Comparison of ENCODE assay signal across 18 cellular contexts in the genomic region with DNA sequence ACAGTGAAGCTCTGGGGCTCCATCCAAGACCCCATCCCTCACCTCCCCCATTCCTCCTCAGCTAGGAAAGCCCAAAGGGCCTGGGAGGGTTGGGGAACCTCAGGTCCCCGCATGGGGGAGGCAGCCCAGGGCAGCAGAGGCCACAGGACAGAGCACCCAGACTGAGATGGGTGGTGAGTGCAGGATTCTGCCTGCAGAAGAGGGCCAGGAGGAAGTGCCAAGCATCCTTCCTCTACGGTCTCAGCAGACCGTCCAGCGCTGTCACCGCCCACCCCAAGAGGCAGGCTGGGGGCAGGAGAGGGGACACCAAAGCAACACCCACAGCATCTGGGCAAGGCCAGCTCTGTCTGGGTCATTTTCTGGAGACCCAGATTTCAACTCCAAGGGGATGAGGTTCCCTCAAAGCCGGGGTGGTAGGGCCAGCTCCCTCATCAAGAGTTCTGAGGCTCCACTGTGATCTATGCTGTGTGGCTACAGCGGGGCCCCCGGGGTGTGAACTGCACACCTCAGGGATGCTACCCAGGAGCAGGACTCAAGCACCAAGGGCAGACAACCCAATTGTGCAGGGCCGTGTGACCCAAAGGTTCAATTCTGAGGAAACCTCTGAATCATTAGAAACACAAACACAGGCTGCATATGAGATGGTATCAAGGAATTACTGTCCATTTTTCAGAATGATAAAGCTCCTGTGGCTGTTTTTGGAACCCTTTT. TPM values are rescaled to one million over a fixed set of nuclear protein-coding genes. Genes with fewer than 3 reads are reported as not detected.
DNase-seq lines count a peak whose midpoint lies in the region; ATAC-seq, FAIRE-seq and TF ChIP-seq lines count a peak whose summit lies in the region.
"Had no signal": no experiment of that assay in that cellular context is flagged by ENCODE, and none has a peak within 500 bp of the region (broad histone marks: within the 10 kb centered on the region; RNA-seq: fewer than 3 reads in every experiment).

No MANE protein-coding gene starts in this region.

- ATAC-seq in PC-3, result no peak
- ATAC-seq: left colon; naive thymus-derived CD4-positive, alpha-beta T cell had no signal

- H3K9ac ChIP-seq in fibroblast of lung (ENCODE audit: insufficient read depth, low read length) (no peak overlapping the region), PC-3 (ENCODE audit: low read length) (no peak overlapping the region)

- no peak overlapping the region for H2AFZ ChIP-seq in fibroblast of lung (ENCODE audit: low read length)
- H2AFZ ChIP-seq in PC-3 (ENCODE audit: low read length), result no peak overlapping the region

- H3K27me3 Mint-ChIP-seq in HFFc6 (ENCODE audit: insufficient read depth), result peaks cover 14% of the 10 kb centered on the region
- no peaks in the 10 kb centered on the region for H3K27me3 Mint-ChIP-seq in osteocyte (ENCODE audit: unreplicated experiment)

- intact Hi-C loops in thyroid gland (cut with DNase I) (no loop called here), PC-3 (cut with micrococcal nuclease) (no loop called here)

- no peak overlapping the region for H3K4me2 ChIP-seq in fibroblast of lung (ENCODE audit: extremely low read depth, insufficient read depth, low read length)
- no peak overlapping the region for H3K4me2 ChIP-seq in PC-3 (ENCODE audit: low read length)

- TF ChIP-seq CTCF in HFFc6 (IDR thresholded peaks at IDR 0.05) (no peak), fibroblast of lung (conservative IDR thresholded peaks at IDR 0.05 in 1 of 2, IDR thresholded peaks at IDR 0.05 in 1 of 2; ENCODE audit: low read depth in 1 of 2, low read length in 2 of 2) (no peak), osteocyte (IDR thresholded peaks at IDR 0.05) (no peak), thyroid gland (IDR thresholded peaks at IDR 0.05) (no peak), PC-3 (conservative IDR thresholded peaks at IDR 0.05; ENCODE audit: low read depth, low read length) (no peak)

- H3K4me3 ChIP-seq in fibroblast of lung (replicated peaks in 1 of 4; ENCODE audit: control extremely low read depth in 1 of 4, insufficient read depth in 1 of 4, low read depth in 3 of 4, low read length in 4 of 4) (no peak overlapping the region), thyroid gland (replicated peaks in 1 of 3) (no peak overlapping the region), PC-3 (ENCODE audit: low read length) (no peak overlapping the region)

- no peak overlapping the region for H3K27ac Mint-ChIP-seq in HFFc6
- H3K27ac Mint-ChIP-seq in osteocyte (ENCODE audit: unreplicated experiment), result no peak overlapping the region
- H3K27ac Mint-ChIP-seq: naive thymus-derived CD4-positive, alpha-beta T cell had no signal

- no peaks in the 10 kb centered on the region for H3K79me2 ChIP-seq in fibroblast of lung (ENCODE audit: control insufficient read depth, insufficient read depth, low read length)
- H3K79me2 ChIP-seq in PC-3 (ENCODE audit: low read length), result no peaks in the 10 kb centered on the region

- H3K9me2 ChIP-seq in PC-3 (replicated peaks; ENCODE audit: low read length), result no peaks in the 10 kb centered on the region

- 85 to 100% methylated on average over 3 to 9 of the region's 9 CpGs for WGBS in thyroid gland, 2 donors

- POLR2A ChIA-PET in PC-3 (lab: Charles Lee; ENCODE audit: unreplicated experiment), result no interaction called here

- H3K9me3 ChIP-seq in fibroblast of lung (ENCODE audit: control insufficient read depth, insufficient read depth, low read depth, low read length), result no peaks in the 10 kb centered on the region
- no peaks in the 10 kb centered on the region for H3K9me3 ChIP-seq in thyroid gland
- no peaks in the 10 kb centered on the region for H3K9me3 ChIP-seq in PC-3 (ENCODE audit: low read length)

- no TSS peak for BruUV-seq in PC-3 (replicated peaks; lab: Mats Ljungman, UMichigan)

- no peaks in the 10 kb centered on the region for H3K36me3 Mint-ChIP-seq in HFFc6 (ENCODE audit: low read depth)
- no peaks in the 10 kb centered on the region for H3K36me3 Mint-ChIP-seq in osteocyte (ENCODE audit: unreplicated experiment)
- H3K36me3 Mint-ChIP-seq: CD8-positive, alpha-beta memory T cell; naive thymus-derived CD4-positive, alpha-beta T cell had no signal

- H3K4me1 Mint-ChIP-seq in HFFc6 (ENCODE audit: low read depth), result peaks cover 8% of the 10 kb centered on the region
- no peaks in the 10 kb centered on the region for H3K4me1 Mint-ChIP-seq in osteocyte (ENCODE audit: unreplicated experiment)
- H3K4me1 Mint-ChIP-seq: naive thymus-derived CD4-positive, alpha-beta T cell had no signal

- H3F3A ChIP-seq in PC-3 (ENCODE audit: low read length, unreplicated experiment), result no peaks in the 10 kb centered on the region

- H3K4me3 Mint-ChIP-seq in HFFc6, result no peak overlapping the region
- no peak overlapping the region for H3K4me3 Mint-ChIP-seq in osteocyte (ENCODE audit: unreplicated experiment)
- H3K4me3 Mint-ChIP-seq: CD8-positive, alpha-beta memory T cell; naive thymus-derived CD4-positive, alpha-beta T cell had no signal

- no peak for FAIRE-seq in RCC 7860 (lab: Jason Lieb, UNC)
- FAIRE-seq: frontal cortex, G401.6, GM19239, TTC549 had no signal

- CTCF ChIA-PET in PC-3 (lab: Charles Lee), result no interaction called here

- H3K9me3 Mint-ChIP-seq in HFFc6 (no peaks in the 10 kb centered on the region), osteocyte (ENCODE audit: unreplicated experiment) (no peaks in the 10 kb centered on the region)
- H3K9me3 Mint-ChIP-seq: CD8-positive, alpha-beta memory T cell; naive thymus-derived CD4-positive, alpha-beta T cell had no signal

- DNase-seq in CD1c-positive myeloid dendritic cell (ENCODE audit: extremely low spot score) (peak; percentile 18), HFFc6 (peak; percentile 21), fibroblast of lung (ENCODE audit: low read depth in 2 of 2) (peak; percentile 20 to 44), osteocyte (ENCODE audit: extremely low spot score, unreplicated experiment) (peak; percentile 80), thyroid gland (no peak), HCEC 1CT (no peak), PC-3 (no peak), RCC 7860 (ENCODE audit: low spot score) (no peak)
- DNase-seq: amygdala; effector CD4-positive, alpha-beta T cell; naive thymus-derived CD4-positive, alpha-beta T cell; stimulated activated naive CD4-positive, alpha-beta T cell had no signal

- no peak overlapping the region for H3K27ac ChIP-seq in fibroblast of lung (ENCODE audit: insufficient read depth, low read length)
- no peak overlapping the region for H3K27ac ChIP-seq in thyroid gland
- H3K27ac ChIP-seq in PC-3 (ENCODE audit: low read length), result no peak overlapping the region

- TF ChIP-seq POLR2A in thyroid gland (IDR thresholded peaks at IDR 0.05), result no peak

- H3K4me1 ChIP-seq in fibroblast of lung (ENCODE audit: control insufficient read depth, extremely low read depth, insufficient read depth, low read length) (no peaks in the 10 kb centered on the region), thyroid gland (peaks cover 0 to 9% of the 10 kb centered on the region in 2 donors), PC-3 (ENCODE audit: insufficient read depth, low read length) (no peaks in the 10 kb centered on the region)

- H4K20me1 ChIP-seq in fibroblast of lung (ENCODE audit: control insufficient read depth, extremely low read depth, insufficient read depth, low read length) (no peaks in the 10 kb centered on the region), PC-3 (ENCODE audit: low read length) (no peaks in the 10 kb centered on the region)

- peaks cover 7% of the 10 kb centered on the region for H3K27me3 ChIP-seq in fibroblast of lung (ENCODE audit: control insufficient read depth, insufficient read depth, low read length)
- H3K27me3 ChIP-seq in thyroid gland, result no peaks in the 10 kb centered on the region
- no peaks in the 10 kb centered on the region for H3K27me3 ChIP-seq in PC-3 (ENCODE audit: low read length)

- no peaks in the 10 kb centered on the region for H3K36me3 ChIP-seq in fibroblast of lung (ENCODE audit: control insufficient read depth, insufficient read depth, low read length)
- H3K36me3 ChIP-seq in thyroid gland, result no peaks in the 10 kb centered on the region
- H3K36me3 ChIP-seq in PC-3 (ENCODE audit: low read depth, low read length), result no peaks in the 10 kb centered on the region

RNA-seq across cellular contexts. Expression of a gene that starts 46.8 kb away (rescaled TPM):
- total RNA-seq in HFFc6 (2021; fragmentation: NEBNext Ultra II Directional; extraction: Animal tissue kit (Norgen Biotek cat#: 25700)), result under 1 TPM in 2 of 6 experiments, not detected in 4; 0.11 to 0.41 TPM
- 0.17 and 0.26 TPM in 2 replicates for total RNA-seq in fibroblast of lung
- polyA plus RNA-seq in fibroblast of lung, result 0.06 and 0.54 TPM in 2 replicates
- polyA plus RNA-seq in fibroblast of lung (2012), result 1.2 TPM in 1 of 2 replicates, not detected in the other
- 6.6 TPM in 1 of 2 replicates, not detected in the other for polyA minus RNA-seq in fibroblast of lung (ENCODE audit: low replicate concordance)
- total RNA-seq in osteocyte, result not detected in 2 replicates
- 10 to 100 TPM in 3 of 4 donors, 1 to 10 TPM in 1; 7.0 to 19.3 (median 18.5) TPM for total RNA-seq in thyroid gland
- 0.69 and 1.2 TPM in 2 replicates for total RNA-seq in PC-3 (2014; rRNA removed)
- polyA plus RNA-seq: CD8-positive, alpha-beta memory T cell; naive thymus-derived CD4-positive, alpha-beta T cell had no signal

Comparison
In these comparisons a context has a peak if more than half of its experiments do, and no peak if none do; other contexts are left out.
1. DNase-seq: peak in CD1c-positive myeloid dendritic cell (single experiment), HFFc6 (single experiment), fibroblast of lung (2 of 2) and osteocyte (single experiment); none in thyroid gland (0 of 2), HCEC 1CT (single experiment), PC-3 (single experiment) and RCC 7860 (single experiment).